Comparison of ENCODE assay signal across 8 cellular contexts in the genomic region with DNA sequence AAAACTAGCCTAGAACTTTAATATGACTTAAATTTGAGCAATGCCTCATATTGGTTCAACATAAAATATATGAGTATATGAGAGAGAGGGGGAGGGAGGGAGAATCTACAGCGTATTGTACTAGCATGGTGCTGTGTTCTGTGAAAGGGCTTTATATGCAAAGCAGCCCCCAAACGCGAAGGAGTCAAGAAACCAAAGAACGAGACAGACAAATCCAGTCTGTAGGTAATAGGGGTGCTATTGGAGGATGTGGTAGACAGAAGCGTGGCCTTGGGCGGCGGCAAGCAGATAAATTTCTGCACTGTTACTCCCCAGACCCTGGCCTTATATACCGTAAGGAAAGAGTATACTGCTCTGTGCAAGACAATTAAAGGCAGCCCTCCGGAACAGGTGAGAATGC. TPM values are rescaled to one million over a fixed set of nuclear protein-coding genes. Genes with fewer than 3 reads are reported as not detected.
DNase-seq lines count a peak whose midpoint lies in the region; TF ChIP-seq lines count a peak whose summit lies in the region.

No MANE protein-coding gene starts in this region.

- H3K4me3 ChIP-seq in GM12865 (ENCODE audit: low read depth, low read length), result peak overlapping the region; percentile 82
- H3K4me3 ChIP-seq in HFF-Myc (replicated peaks; ENCODE audit: low read depth, low read length), result peak overlapping the region; percentile 93
- peak overlapping the region; percentile 99 for H3K4me3 ChIP-seq in SJCRH30
- peak overlapping the region; percentile 93 for H3K4me3 ChIP-seq in fibroblast of the aortic adventitia (ENCODE audit: low read depth, low read length)
- peak overlapping the region; percentile 84 to 97 (median 95) for H3K4me3 ChIP-seq in skin epidermis

- H3K4me1 ChIP-seq in SJCRH30, result peaks cover 14% of the 10 kb centered on the region

- DNase-seq in GM12865 (ENCODE audit: low read depth), result peak; percentile 64
- no peak for DNase-seq in HFF-Myc (ENCODE audit: extremely low read depth, low read depth)
- DNase-seq in SJCRH30, result peak in 1 of 2 experiments; percentile 45
- no peak for DNase-seq in fibroblast of the aortic adventitia (ENCODE audit: low read depth)
- DNase-seq in ACHN, result no peak
- no peak for DNase-seq in amygdala (lab: John Stamatoyannopoulos, UW)
- no peak for DNase-seq in occipital lobe (lab: John Stamatoyannopoulos, UW)

- TF ChIP-seq CTCF in GM12865 (IDR thresholded peaks at IDR 0.05; ENCODE audit: insufficient read depth, low read depth, low read length, missing control alignments), result no peak
- no peak for TF ChIP-seq CTCF in HFF-Myc (IDR thresholded peaks at IDR 0.05; ENCODE audit: low read depth, low read length, missing control alignments)
- no peak for TF ChIP-seq CTCF in fibroblast of the aortic adventitia (IDR thresholded peaks at IDR 0.05; ENCODE audit: insufficient read depth, low read length)

- H3K27ac ChIP-seq in SJCRH30 (peak overlapping the region; percentile 98), skin epidermis (peak overlapping the region; percentile 16 to 99 (median 96))

- in situ Hi-C loops in ACHN (cut with HindIII; ENCODE audit: low pct_ligation_motif_present, low pct_unique_long_range_greater_than_20kb, low sequenced_read_pairs), result no loop called here

- H3K27me3 ChIP-seq in SJCRH30, result no peaks in the 10 kb centered on the region

- no peaks in the 10 kb centered on the region for H3K9me3 ChIP-seq in SJCRH30 (replicated peaks)

- peaks cover 19% of the 10 kb centered on the region for H3K36me3 ChIP-seq in SJCRH30

RNA-seq across cellular contexts. Expression of a gene that starts 0.8 kb away (rescaled TPM):
- total RNA-seq in SJCRH30 (2014; rRNA removed; shearing (Covaris generic)), result 442 and 448 TPM in 2 replicates
- total RNA-seq in fibroblast of the aortic adventitia (ENCODE audit: low replicate concordance), result 496 and 1,355 TPM in 2 replicates
- 41.0 TPM for total RNA-seq in occipital lobe

Comparison
In these comparisons a context has a peak if more than half of its experiments do, and no peak if none do; other contexts are left out.
1. RNA of a gene that starts 0.8 kb away (total RNA-seq): 496 to 1,355 TPM in fibroblast of the aortic adventitia and 442 to 448 TPM in SJCRH30; 41.0 TPM in occipital lobe (single experiment); every median in the first group is over 10 times any median in the second.
2. Peak in every context shown above with its lines, with median percentiles within 50 percentile points of each other: H3K4me3 ChIP-seq.